In the genomic region with DNA sequence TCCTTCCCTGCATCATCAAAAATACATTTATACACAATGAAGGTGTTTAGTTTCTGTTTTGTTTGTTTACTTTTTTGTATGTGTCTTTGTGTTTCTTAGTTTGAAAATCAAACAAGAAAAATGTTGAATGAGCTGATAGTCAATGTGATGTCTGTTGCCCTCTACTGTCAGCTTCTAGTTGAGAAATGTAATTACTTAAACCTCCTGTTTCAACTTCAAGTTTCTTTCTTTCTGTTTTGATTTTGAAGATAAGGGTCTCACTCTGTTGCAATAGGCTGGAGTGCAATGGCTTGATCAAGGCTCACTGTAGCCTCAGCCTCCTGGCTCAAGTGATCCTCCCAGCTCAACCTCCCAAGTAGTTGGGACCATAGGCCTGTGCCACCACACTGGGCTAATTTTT, we compare ENCODE assay signal across 1 cellular context.
A peak's percentile ranks its signal among the peaks of the same experiment; 100 is the strongest.
TF ChIP-seq lines count a peak whose summit lies in the region.

No MANE protein-coding gene starts in this region.

TF ChIP-seq in K562, 482 proteins besides CTCF, POLR2A, EP300 and RAD21:
- TF ChIP-seq ZNF146 (CRISPR knock-in tag; IDR thresholded peaks at IDR 0.05; ENCODE audit: unreplicated experiment) (no peak), BRD9 (IDR thresholded peaks at IDR 0.05; ENCODE audit: low read depth, partially characterized antibody) (no peak), KAT7 (CRISPR knock-in tag; IDR thresholded peaks at IDR 0.05; ENCODE audit: borderline replicate concordance) (no peak), GATA2 (CRISPR knock-in tag; IDR thresholded peaks at IDR 0.05) (peak; percentile 35; the same call in 1 of the 2 replicates), CEBPG (CRISPR knock-in tag; IDR thresholded peaks at IDR 0.05) (no peak), CEBPG (tag; conservative IDR thresholded peaks at IDR 0.05 in 1 of 2, IDR thresholded peaks at IDR 0.05 in 1 of 2) (0 out of 4 replicates have a peak, but pooled peaks of 1 of the 2 experiments have one; percentile 7), CEBPB (tag; IDR thresholded peaks at IDR 0.05) (peak; percentile 62), FOXK1 (CRISPR knock-in tag; IDR thresholded peaks at IDR 0.05; ENCODE audit: borderline replicate concordance) (no peak), WHSC1 (IDR thresholded peaks at IDR 0.05; ENCODE audit: low read length) (no peak)
